8 cellular contexts compared by ENCODE assay signal in the genomic region with DNA sequence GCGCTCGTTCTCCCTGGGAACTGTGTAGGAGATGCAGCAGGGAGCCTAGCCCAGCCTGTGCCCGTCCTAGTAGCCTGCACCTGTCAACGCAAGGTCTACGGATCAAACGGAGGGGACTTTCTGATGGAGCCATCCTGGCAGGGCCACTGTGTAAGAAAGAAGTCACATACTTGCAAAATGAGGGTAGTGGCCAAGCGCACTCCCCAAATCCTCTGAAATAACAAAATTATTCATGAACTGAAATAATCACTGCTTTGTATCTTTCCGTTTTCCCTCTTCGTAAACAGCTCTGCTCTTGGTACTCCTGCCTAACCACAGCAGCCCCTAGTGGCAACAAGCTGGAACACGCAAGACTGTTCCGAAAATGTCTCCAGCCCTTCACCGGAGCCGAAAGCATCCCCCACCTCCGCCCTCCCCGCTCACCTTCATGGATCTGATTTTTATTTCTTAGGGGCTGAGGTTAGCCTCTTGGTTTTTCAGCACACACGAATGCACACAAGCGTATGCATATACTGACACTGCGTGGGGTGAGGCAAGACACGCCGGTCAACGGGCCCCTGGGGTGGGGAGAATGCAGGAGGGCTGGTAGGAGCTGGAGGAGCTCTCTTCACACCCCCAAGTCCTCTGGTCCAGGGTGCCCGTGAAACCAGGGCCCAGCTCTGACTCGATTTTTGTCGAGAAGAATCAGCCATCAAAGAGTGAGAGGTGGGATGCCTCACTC.
DNase-seq lines count a peak whose midpoint lies in the region; ATAC-seq, FAIRE-seq and TF ChIP-seq lines count a peak whose summit lies in the region.

No MANE protein-coding gene starts in this region.

- H3K9me3 Mint-ChIP-seq in activated T-cell treated with anti-CD3 and anti-CD28 coated beads, Interleukin-2, amount 50 U/mL, for 4 hours = no peaks in the 10 kb centered on the region

- DNase-seq in SIG-M5 treated with dmso at 0.1 percent for 504 hours (lab: John Stamatoyannopoulos, UW; ENCODE audit: unreplicated experiment) (peak; percentile 19), SIG-M5 (lab: John Stamatoyannopoulos, UW) (no peak), HFF-Myc (ENCODE audit: extremely low read depth, low read depth) (peak; percentile 12), NCI-H2029 treated with DMSO at 0.1 percent for 48 hours (lab: John Stamatoyannopoulos, UW) (peak; percentile 3), frontal cortex (ENCODE audit: low spot score in 2 of 2) (peak; percentile 47 to 51), nucleus accumbens (lab: John Stamatoyannopoulos, UW) (peak in 53 of 56 donors; percentile 6 to 80 (median 58))
- DNase-seq in activated T-cell treated with anti-CD3 and anti-CD28 coated beads, Interleukin-2, amount 50 U/mL, for 4 hours = no peak

- FAIRE-seq in frontal cortex (lab: Jason Lieb, UNC) = no peak

- ATAC-seq in activated T-cell treated with anti-CD3 and anti-CD28 coated beads, Interleukin-2, amount 50 U/mL, for 4 hours = peak; percentile 72 to 78
- ATAC-seq in GM21786 (IDR thresholded peaks at IDR 0.05; ENCODE audit: unreplicated experiment) = no peak

- H3K4me3 ChIP-seq in HFF-Myc (replicated peaks; ENCODE audit: low read depth, low read length) = no peak overlapping the region

- no peaks in the 10 kb centered on the region for H3K4me1 Mint-ChIP-seq in activated T-cell treated with anti-CD3 and anti-CD28 coated beads, Interleukin-2, amount 50 U/mL, for 4 hours (ENCODE audit: low read depth)

- H3K4me3 Mint-ChIP-seq in activated T-cell treated with anti-CD3 and anti-CD28 coated beads, Interleukin-2, amount 50 U/mL, for 4 hours = no peak overlapping the region

- no peaks in the 10 kb centered on the region for H3K36me3 Mint-ChIP-seq in activated T-cell treated with anti-CD3 and anti-CD28 coated beads, Interleukin-2, amount 50 U/mL, for 4 hours (ENCODE audit: insufficient read depth)

- peak; percentile 94 for TF ChIP-seq CTCF in HFF-Myc (IDR thresholded peaks at IDR 0.05; ENCODE audit: low read depth, low read length, missing control alignments)

- peaks cover 14% of the 10 kb centered on the region for H3K27me3 Mint-ChIP-seq in activated T-cell treated with anti-CD3 and anti-CD28 coated beads, Interleukin-2, amount 50 U/mL, for 4 hours (ENCODE audit: low read depth)

Comparison
In these comparisons a context has a peak if more than half of its experiments do, and no peak if none do; other contexts are left out.
1. DNase-seq: peak in SIG-M5 treated with dmso at 0.1 percent for 504 hours (single experiment), HFF-Myc (single experiment), NCI-H2029 treated with DMSO at 0.1 percent for 48 hours (single experiment), frontal cortex (2 of 2) and nucleus accumbens (53 of 56); none in SIG-M5 (single experiment) and activated T-cell treated with anti-CD3 and anti-CD28 coated beads, Interleukin-2, amount 50 U/mL, for 4 hours (single experiment).